1 cellular context compared by ENCODE assay signal in genomic region chr4:85734446-85734845, GRCh38.
TF ChIP-seq lines count a peak whose summit lies in the region.

No MANE protein-coding gene starts in this region.

TF ChIP-seq in K562, 482 proteins besides CTCF, POLR2A, EP300 and RAD21 (continued from another document and continues in another):
- TF ChIP-seq HMBOX1 (IDR thresholded peaks at IDR 0.05) (no peak), KHSRP (IDR thresholded peaks at IDR 0.05) (no peak), HBP1 (CRISPR knock-in tag; IDR thresholded peaks at IDR 0.05) (no peak), NR3C1 (CRISPR knock-in tag; IDR thresholded peaks at IDR 0.05) (no peak), SOX6 (IDR thresholded peaks at IDR 0.05) (peak; percentile 47; the same call in 1 of the 2 replicates), ARID1B (IDR thresholded peaks at IDR 0.05) (peak; percentile 48; the same call in 1 of the 2 replicates), DPF2 (IDR thresholded peaks at IDR 0.05) (peak; percentile 28; the same call in 1 of the 2 replicates), COPS2 (conservative IDR thresholded peaks at IDR 0.05) (no peak), PYGO2 (tag; IDR thresholded peaks at IDR 0.05) (0 out of 2 replicates have a peak, but pooled peaks have one; percentile 51), RNF2 (IDR thresholded peaks at IDR 0.05) (no peak), ZNF408 (CRISPR knock-in tag; IDR thresholded peaks at IDR 0.05; ENCODE audit: low read depth) (no peak), ARID2 (IDR thresholded peaks at IDR 0.05) (no peak), STAT6 (CRISPR knock-in tag; IDR thresholded peaks at IDR 0.05) (no peak), ZNF609 (CRISPR knock-in tag; IDR thresholded peaks at IDR 0.05; ENCODE audit: borderline replicate concordance) (no peak), ZNF347 (CRISPR knock-in tag; IDR thresholded peaks at IDR 0.05; ENCODE audit: low read depth) (no peak), MNT (conservative IDR thresholded peaks at IDR 0.05) (no peak; a peak in 1 of 4 replicates), SP1 (CRISPR knock-in tag; IDR thresholded peaks at IDR 0.05) (no peak), SMARCA4 (IDR thresholded peaks at IDR 0.05) (peak; percentile 50; the same call in 1 of the 2 replicates), SNAPC5 (CRISPR knock-in tag; IDR thresholded peaks at IDR 0.05) (no peak), CEBPZ (IDR thresholded peaks at IDR 0.05; ENCODE audit: borderline replicate concordance, low read depth, low read length) (no peak), TSC22D4 (tag; IDR thresholded peaks at IDR 0.05) (no peak), DNMT1 (IDR thresholded peaks at IDR 0.05) (no peak), ARID4B (CRISPR knock-in tag; IDR thresholded peaks at IDR 0.05) (no peak), SAFB2 (IDR thresholded peaks at IDR 0.05; ENCODE audit: borderline replicate concordance, low read depth, low read length, severe bottlenecking) (no peak), RERE (CRISPR knock-in tag; IDR thresholded peaks at IDR 0.05; ENCODE audit: borderline replicate concordance) (no peak), SMAD3 (CRISPR knock-in tag; conservative IDR thresholded peaks at IDR 0.05) (no peak), ZNF174 (CRISPR knock-in tag; IDR thresholded peaks at IDR 0.05) (no peak), SMARCE1 (IDR thresholded peaks at IDR 0.05) (peak; percentile 30; the same call in 1 of the 2 replicates), SUPT5H (IDR thresholded peaks at IDR 0.05) (no peak), TCFL5 (CRISPR knock-in tag; conservative IDR thresholded peaks at IDR 0.05) (no peak), FOS (IDR thresholded peaks at IDR 0.05; ENCODE audit: extremely low read depth, insufficient read length) (no peak), ZEB2 (IDR thresholded peaks at IDR 0.05) (no peak)
